Comparison of ENCODE assay signal across 18 cellular contexts in the genomic region with DNA sequence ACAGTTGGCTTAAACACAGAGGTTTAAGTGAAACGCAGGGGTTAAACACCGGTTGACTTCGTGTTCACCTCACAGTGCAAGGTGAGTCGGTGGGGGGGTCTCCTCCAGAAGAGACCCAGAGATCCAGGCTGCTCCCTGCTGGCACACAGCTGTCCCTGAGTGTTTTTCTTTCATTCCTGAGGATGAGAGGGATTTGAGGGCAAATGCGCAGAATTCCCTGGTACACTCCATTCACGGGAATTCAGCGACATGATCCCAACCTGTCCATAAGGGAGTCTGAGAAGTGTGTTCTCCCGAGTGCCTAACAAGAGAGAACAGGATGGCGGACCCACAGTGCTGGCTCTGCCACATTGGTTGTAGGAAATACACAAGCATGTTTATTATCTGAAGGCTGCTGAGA.
DNase-seq lines count a peak whose midpoint lies in the region; TF ChIP-seq lines count a peak whose summit lies in the region.
"Had no signal": no experiment of that assay in that cellular context is flagged by ENCODE, and none has a peak within 500 bp of the region (broad histone marks: within the 10 kb centered on the region; RNA-seq: fewer than 3 reads in every experiment).

No MANE protein-coding gene starts in this region.

- no peaks in the 10 kb centered on the region for H3K36me3 Mint-ChIP-seq in osteocyte (ENCODE audit: unreplicated experiment)
- H3K36me3 Mint-ChIP-seq: CD4-positive, CD25-positive, alpha-beta regulatory T cell; CD8-positive, alpha-beta T cell had no signal

- H3K4me3 ChIP-seq in H7 (ENCODE audit: insufficient read depth, low read depth, low read length): no peak overlapping the region
- no peak overlapping the region for H3K4me3 ChIP-seq in skeletal muscle satellite cell (ENCODE audit: low read length)
- H3K4me3 ChIP-seq: BLaER1, GM12878 had no signal

- no peak overlapping the region for H3K4me3 Mint-ChIP-seq in osteocyte (ENCODE audit: unreplicated experiment)
- H3K4me3 Mint-ChIP-seq: B cell; CD8-positive, alpha-beta T cell; H9 had no signal

- POLR2A ChIA-PET in HEK293T (lab: Yijun Ruan, JAX): no interaction called here

- no peaks in the 10 kb centered on the region for H3K9me3 Mint-ChIP-seq in osteocyte (ENCODE audit: unreplicated experiment)
- H3K9me3 Mint-ChIP-seq: CD8-positive, alpha-beta T cell; H9; HFFc6 had no signal

- no peaks in the 10 kb centered on the region for H3K4me1 ChIP-seq in skeletal muscle satellite cell (ENCODE audit: control insufficient read depth, insufficient read depth, low read length)
- H3K4me1 ChIP-seq: Caco-2 had no signal

- CTCF ChIA-PET in HEK293T (lab: Yijun Ruan, JAX): no interaction called here

- peaks cover 20% of the 10 kb centered on the region for H3K27me3 Mint-ChIP-seq in osteocyte (ENCODE audit: unreplicated experiment)
- H3K27me3 Mint-ChIP-seq: CD4-positive, CD25-positive, alpha-beta regulatory T cell had no signal

- H3K36me3 ChIP-seq in H7 (replicated peaks; ENCODE audit: control insufficient read depth, insufficient read depth, low read length) (no peaks in the 10 kb centered on the region), skeletal muscle satellite cell (ENCODE audit: insufficient read depth, low read length) (no peaks in the 10 kb centered on the region)
- H3K36me3 ChIP-seq: BLaER1 had no signal

- H3K27ac Mint-ChIP-seq in osteocyte (ENCODE audit: unreplicated experiment): no peak overlapping the region
- H3K27ac Mint-ChIP-seq: B cell; CD8-positive, alpha-beta T cell; HFFc6 had no signal

- H3K9ac ChIP-seq in skeletal muscle satellite cell (ENCODE audit: low read depth, low read length): no peak overlapping the region
- H3K9ac ChIP-seq: BLaER1 had no signal

- TF ChIP-seq CTCF in osteocyte (IDR thresholded peaks at IDR 0.05): no peak

- no peaks in the 10 kb centered on the region for H3K4me1 Mint-ChIP-seq in osteocyte (ENCODE audit: unreplicated experiment)

- H3K9me3 ChIP-seq in skeletal muscle satellite cell (replicated peaks; ENCODE audit: low read length): no peaks in the 10 kb centered on the region
- H3K9me3 ChIP-seq: BLaER1, Caco-2 had no signal

- DNase-seq in NCI-H748 (lab: John Stamatoyannopoulos, UW; ENCODE audit: unreplicated experiment) (peak; percentile 36), NCI-H748 treated with DMSO at 0.1 percent for 48 hours (lab: John Stamatoyannopoulos, UW) (no peak), H7 (peak; percentile 19), osteocyte (ENCODE audit: extremely low spot score, unreplicated experiment) (peak; percentile 57), HEK293T (ENCODE audit: extremely low spot score) (no peak), HuH-7 (ENCODE audit: low spot score) (no peak), cerebellum (ENCODE audit: low spot score) (no peak)
- DNase-seq: Caco-2; CD4-positive, CD25-positive, alpha-beta regulatory T cell; CD8-positive, alpha-beta T cell; DMS153; DND-41; H9; HFFc6 had no signal

- peaks cover 2% of the 10 kb centered on the region; the same call in 1 of the 2 replicates for H3K27me3 ChIP-seq in H7 (ENCODE audit: control insufficient read depth, insufficient read depth, low read length)
- peaks cover 49% of the 10 kb centered on the region for H3K27me3 ChIP-seq in skeletal muscle satellite cell (ENCODE audit: control insufficient read depth, insufficient read depth, low read length)
- H3K27me3 ChIP-seq: BLaER1 had no signal

- H3K4me2 ChIP-seq in skeletal muscle satellite cell (ENCODE audit: low read length): peak overlapping the region; percentile 97

TF ChIP-seq in HEK293T, 16 proteins besides CTCF, POLR2A, EP300 and RAD21:
- TF ChIP-seq FOXM1 (IDR thresholded peaks at IDR 0.05; ENCODE audit: borderline replicate concordance) (no peak), CTBP1 (IDR thresholded peaks at IDR 0.05; ENCODE audit: borderline replicate concordance) (no peak), BHLHE40 (IDR thresholded peaks at IDR 0.05; ENCODE audit: borderline replicate concordance) (no peak), ELF4 (IDR thresholded peaks at IDR 0.05) (no peak), NFRKB (IDR thresholded peaks at IDR 0.05) (no peak), FOXK2 (IDR thresholded peaks at IDR 0.05) (no peak), HDGF (IDR thresholded peaks at IDR 0.05; ENCODE audit: borderline replicate concordance) (no peak)
TF ChIP-seq in HEK293T: peak in this region for 0.

Comparison
In these comparisons a context has a peak if more than half of its experiments do, and no peak if none do; other contexts are left out.
1. DNase-seq: peak in NCI-H748 (single experiment), H7 (single experiment) and osteocyte (single experiment); none in NCI-H748 treated with DMSO at 0.1 percent for 48 hours (single experiment), HEK293T (single experiment), HuH-7 (single experiment) and cerebellum (single experiment).